8 cellular contexts compared by ENCODE assay signal in the genomic region with DNA sequence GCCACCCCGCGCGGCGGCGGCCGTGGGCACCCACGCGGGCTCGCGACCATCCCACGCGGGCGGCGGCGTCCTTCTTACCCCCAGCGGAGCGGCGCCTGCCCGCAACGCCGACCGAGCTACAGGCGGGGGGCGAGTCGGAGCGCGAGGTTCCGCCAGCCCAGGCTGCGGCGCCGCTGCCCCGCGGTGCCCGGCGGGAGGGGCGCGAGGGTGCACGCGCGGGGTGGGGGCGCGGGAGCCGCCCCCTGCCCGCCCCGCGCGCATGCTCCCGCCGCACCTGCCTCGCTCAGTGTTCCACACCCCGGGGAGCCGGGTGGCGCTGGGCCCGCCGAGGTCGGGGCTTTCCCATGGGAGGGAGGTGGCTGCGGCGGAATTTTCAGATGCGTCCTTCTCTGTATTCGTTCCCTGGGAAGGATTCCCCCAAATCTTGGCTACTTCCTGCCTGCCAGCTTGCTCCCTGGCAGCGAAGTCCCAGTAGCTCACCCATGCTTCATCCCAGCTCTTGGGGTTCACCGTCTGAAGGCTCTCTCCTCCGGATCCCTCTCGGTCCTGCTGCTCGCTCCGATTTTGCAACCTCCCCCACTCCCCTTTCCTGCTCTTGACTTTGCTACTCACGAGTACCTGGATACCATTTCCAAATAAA. TPM values are rescaled to one million over a fixed set of nuclear protein-coding genes. Genes with fewer than 3 reads are reported as not detected.
DNase-seq lines count a peak whose midpoint lies in the region; ATAC-seq and TF ChIP-seq lines count a peak whose summit lies in the region.

L3MBTL4 (minus strand) TSS at position 189 of the 640 bp plus-strand sequence. CDS start 103,286 bp downstream, outside the sequence.

- no peaks in the 10 kb centered on the region for H3K36me3 ChIP-seq in RWPE2 (ENCODE audit: low read depth)
- no peaks in the 10 kb centered on the region for H3K36me3 ChIP-seq in neural cell (ENCODE audit: insufficient read depth, low read length)

- H3K4me2 ChIP-seq in neural cell (ENCODE audit: low read length), result no peak within 1 kb of the TSS

- no peak for TF ChIP-seq CTCF in RWPE2 (IDR thresholded peaks at IDR 0.05; ENCODE audit: poor library complexity, severe bottlenecking)
- no peak for TF ChIP-seq CTCF in fibroblast of villous mesenchyme (IDR thresholded peaks at IDR 0.05; ENCODE audit: insufficient read depth, low read depth, low read length)
- TF ChIP-seq CTCF in neural cell (IDR thresholded peaks at IDR 0.05; ENCODE audit: poor library complexity, severe bottlenecking), result no peak

- H3K27ac ChIP-seq in RWPE2 (ENCODE audit: poor library complexity, severe bottlenecking) (no peak within 1 kb of the TSS), neural cell (ENCODE audit: low read length) (no peak within 1 kb of the TSS)

- H3K9me2 ChIP-seq in neural cell (ENCODE audit: insufficient read depth, low read length), result no peaks in the 10 kb centered on the region

- no peaks in the 10 kb centered on the region for H3K9me3 ChIP-seq in RWPE2 (ENCODE audit: severe bottlenecking)
- H3K9me3 ChIP-seq in neural cell (ENCODE audit: low read length), result no peaks in the 10 kb centered on the region

- no peaks in the 10 kb centered on the region for H3K4me1 ChIP-seq in RWPE2 (ENCODE audit: insufficient read depth, poor library complexity, severe bottlenecking)

- H3K9ac ChIP-seq in neural cell (ENCODE audit: low read length), result peak within 1 kb of the TSS; percentile 45

- no peak within 1 kb of the TSS for H2AFZ ChIP-seq in neural cell (ENCODE audit: low read depth, low read length)

- H3F3A ChIP-seq in neural cell (ENCODE audit: insufficient read depth, low read length, poor library complexity, severe bottlenecking), result no peaks in the 10 kb centered on the region

- peak; percentile 34 for DNase-seq in AG20443 (ENCODE audit: low spot score)
- DNase-seq in RWPE2 (ENCODE audit: low spot score), result no peak
- DNase-seq in fibroblast of villous mesenchyme (ENCODE audit: low read depth), result no peak
- DNase-seq in epidermal melanocyte (ENCODE audit: insufficient read length, low spot score), result no peak
- DNase-seq in stimulated activated CD4-positive, alpha-beta T cell treated with anti-CD3 and anti-CD28 coated beads, Interleukin-12 subunit alpha, Interleukin-12 subunit beta, amount 100 ng/mL, for 4 hours, result no peak

- TF ChIP-seq EP300 in neural cell (conservative IDR thresholded peaks at IDR 0.05; ENCODE audit: poor library complexity, severe bottlenecking), result no peak

- H3K27me3 ChIP-seq in RWPE2 (ENCODE audit: insufficient read depth, poor library complexity, severe bottlenecking) (peaks cover 32% of the 10 kb centered on the region), neural cell (ENCODE audit: insufficient read depth, low read depth, low read length) (peaks cover 47% of the 10 kb centered on the region)

- H4K20me1 ChIP-seq in neural cell (ENCODE audit: insufficient read depth), result no peaks in the 10 kb centered on the region

- TF ChIP-seq RAD21 in neural cell (conservative IDR thresholded peaks at IDR 0.05), result no peak

- H3K79me2 ChIP-seq in neural cell (replicated peaks; ENCODE audit: insufficient read depth, low read length), result no peaks in the 10 kb centered on the region

- peak within 1 kb of the TSS; percentile 50 for H3K4me3 ChIP-seq in RWPE2 (ENCODE audit: severe bottlenecking)
- peak within 1 kb of the TSS; percentile 43 for H3K4me3 ChIP-seq in fibroblast of villous mesenchyme (ENCODE audit: low read depth, low read length)
- peak within 1 kb of the TSS; percentile 66 for H3K4me3 ChIP-seq in neural cell (ENCODE audit: low read length)

- ATAC-seq in GM18508 (IDR thresholded peaks at IDR 0.05; ENCODE audit: insufficient read depth, unreplicated experiment) (peak; percentile 30), HG02884 (IDR thresholded peaks at IDR 0.05; ENCODE audit: unreplicated experiment) (peak; percentile 59), RWPE2 (ENCODE audit: low read depth) (peak; percentile 55)

TF ChIP-seq in neural cell, 6 proteins besides CTCF, POLR2A, EP300 and RAD21:
- TF ChIP-seq EZH2 (IDR thresholded peaks at IDR 0.05; ENCODE audit: borderline replicate concordance, insufficient read depth, low read length, poor library complexity, severe bottlenecking), result no peak
- no peak for TF ChIP-seq POLR2AphosphoS5 (IDR thresholded peaks at IDR 0.05)
- no peak for TF ChIP-seq MXI1 (conservative IDR thresholded peaks at IDR 0.05; ENCODE audit: poor library complexity, severe bottlenecking)
- no peak for TF ChIP-seq TAF1 (IDR thresholded peaks at IDR 0.05; ENCODE audit: low read depth)
- no peak for TF ChIP-seq REST (IDR thresholded peaks at IDR 0.05; ENCODE audit: borderline replicate concordance)
- no peak for TF ChIP-seq SMC3 (conservative IDR thresholded peaks at IDR 0.05; ENCODE audit: poor library complexity)

RNA-seq across cellular contexts. Expression of gene L3MBTL4, which starts in this region (rescaled TPM):
- not detected in 2 replicates for total RNA-seq in fibroblast of villous mesenchyme
- 0.16 and 0.90 TPM in 2 replicates for polyA plus RNA-seq in neural cell
- polyA minus RNA-seq in neural cell, result 0.73 and 1.7 TPM in 2 replicates
